25 cellular contexts compared by ENCODE assay signal in genomic region chr6:73691512-73691911, GRCh38. TPM values are rescaled to one million over a fixed set of nuclear protein-coding genes. Genes with fewer than 3 reads are reported as not detected.
DNase-seq lines count a peak whose midpoint lies in the region; ATAC-seq and TF ChIP-seq lines count a peak whose summit lies in the region.
"Had no signal": no experiment of that assay in that cellular context is flagged by ENCODE, and none has a peak within 500 bp of the region (broad histone marks: within the 10 kb centered on the region; RNA-seq: fewer than 3 reads in every experiment).

No MANE protein-coding gene starts in this region.

- H3K27ac ChIP-seq in PC-3 (ENCODE audit: low read length), result no peak overlapping the region
- H3K27ac ChIP-seq: Peyer's patch, SJSA1, stomach, tibial nerve had no signal

- H3K4me3 ChIP-seq in PC-3 (ENCODE audit: low read length) (no peak overlapping the region), fibroblast of pulmonary artery (replicated peaks; ENCODE audit: low read depth, low read length) (no peak overlapping the region)
- H3K4me3 ChIP-seq: GM12878, Peyer's patch, SJSA1, stomach, tibial nerve had no signal

- H2AFZ ChIP-seq in PC-3 (ENCODE audit: low read length), result no peak overlapping the region

- H3K4me1 ChIP-seq in PC-3 (ENCODE audit: insufficient read depth, low read length), result peaks cover 18% of the 10 kb centered on the region

- H3K36me3 Mint-ChIP-seq in type B pancreatic cell, result no peaks in the 10 kb centered on the region
- H3K36me3 Mint-ChIP-seq: CD8-positive, alpha-beta memory T cell had no signal

- H3K27me3 ChIP-seq in PC-3 (ENCODE audit: low read length), result no peaks in the 10 kb centered on the region
- H3K27me3 ChIP-seq: SJSA1, tibial nerve had no signal

- no peak overlapping the region for H3K27ac Mint-ChIP-seq in type B pancreatic cell

- H3K9me3 ChIP-seq in PC-3 (ENCODE audit: low read length), result no peaks in the 10 kb centered on the region
- H3K9me3 ChIP-seq: Peyer's patch, SJSA1, stomach, tibial nerve had no signal

- H4K20me1 ChIP-seq in PC-3 (ENCODE audit: low read length), result no peaks in the 10 kb centered on the region

- H3K27me3 Mint-ChIP-seq in type B pancreatic cell, result peaks cover 25% of the 10 kb centered on the region

- intact Hi-C loops in PC-3 (cut with micrococcal nuclease), result no loop called here

- no peak overlapping the region for H3K4me3 Mint-ChIP-seq in type B pancreatic cell

- no peak overlapping the region for H3K9ac ChIP-seq in PC-3 (ENCODE audit: low read length)

- H3K36me3 ChIP-seq in PC-3 (ENCODE audit: low read depth, low read length), result no peaks in the 10 kb centered on the region
- H3K36me3 ChIP-seq: Peyer's patch, SJSA1, stomach, tibial nerve had no signal

- no peak for ATAC-seq in PC-3
- no peak for ATAC-seq in left lobe of liver
- ATAC-seq in HG03095 (IDR thresholded peaks at IDR 0.05; ENCODE audit: unreplicated experiment), result no peak
- ATAC-seq: GM12878 had no signal

- DNase-seq in AG08396 (ENCODE audit: low spot score) (peak; percentile 25), EH (ENCODE audit: low read depth) (peak; percentile 35), PC-3 (peak; percentile 40), fibroblast of pulmonary artery (ENCODE audit: low read depth) (peak; percentile 23), NCI-H1436 (lab: John Stamatoyannopoulos, UW) (no peak), left lobe of liver (ENCODE audit: low spot score) (no peak), type B pancreatic cell (ENCODE audit: extremely low spot score, unreplicated experiment) (no peak)
- DNase-seq: activated naive CD4-positive, alpha-beta T cell treated with Interleukin-2 at 50 U/mL for 16 hours; aorta; CD8-positive, alpha-beta memory T cell; effector CD8-positive, alpha-beta T cell; foreskin melanocyte; hypothalamus; NCI-H1105 treated with DMSO at 0.1 percent for 48 hours; NCI-H2107; NCI-H510A; NK-92 treated with Interleukin-12 subunit alpha and Interleukin-12 subunit beta, amount 100 ng/mL, for 24 hours; Peyer's patch; stimulated activated CD4-positive, alpha-beta T cell treated with anti-CD3 and anti-CD28 coated beads, Interleukin-4, amount 100 ng/mL, for 1 hour; stomach; T-helper 2 cell had no signal

- H3K79me2 ChIP-seq in PC-3 (ENCODE audit: low read length), result peaks cover 2% of the 10 kb centered on the region

- no peaks in the 10 kb centered on the region for H3K9me3 Mint-ChIP-seq in type B pancreatic cell
- H3K9me3 Mint-ChIP-seq: CD8-positive, alpha-beta memory T cell had no signal

- no peak overlapping the region for H3K4me2 ChIP-seq in PC-3 (ENCODE audit: low read length)

- no peaks in the 10 kb centered on the region for H3K4me1 Mint-ChIP-seq in type B pancreatic cell (ENCODE audit: unreplicated experiment)

- CTCF ChIA-PET in PC-3 (lab: Charles Lee), result no interaction called here

- no peak for TF ChIP-seq CTCF in PC-3 (conservative IDR thresholded peaks at IDR 0.05; ENCODE audit: low read depth, low read length)
- no peak for TF ChIP-seq CTCF in fibroblast of pulmonary artery (IDR thresholded peaks at IDR 0.05; ENCODE audit: low read length, missing control alignments)
- TF ChIP-seq CTCF in type B pancreatic cell (conservative IDR thresholded peaks at IDR 0.05), result no peak

- POLR2A ChIA-PET in PC-3 (lab: Charles Lee; ENCODE audit: unreplicated experiment), result no interaction called here

- H3K9me2 ChIP-seq in PC-3 (replicated peaks; ENCODE audit: low read length), result no peaks in the 10 kb centered on the region

- peaks cover 5% of the 10 kb centered on the region for H3F3A ChIP-seq in PC-3 (ENCODE audit: low read length, unreplicated experiment)

- BruUV-seq in PC-3 (replicated peaks; lab: Mats Ljungman, UMichigan), result no TSS peak

RNA-seq across cellular contexts. Expression of gene CD109, which starts 4.5 kb away (rescaled TPM):
- 16.8 and 19.1 TPM in 2 replicates for total RNA-seq in PC-3 (2014; rRNA removed)
- 0.33 TPM for total RNA-seq in left lobe of liver
- 1.3 and 1.5 TPM in 2 replicates for total RNA-seq in type B pancreatic cell (ENCODE audit: low replicate concordance)

RNA-seq across cellular contexts. Expression of gene SLC17A5, which starts 37.7 kb away (rescaled TPM):
- total RNA-seq in PC-3 (2014; rRNA removed) (3.3 and 5.2 TPM in 2 replicates), left lobe of liver (10.0 TPM), type B pancreatic cell (ENCODE audit: low replicate concordance) (9.7 and 17.8 TPM in 2 replicates)

Comparison
In these comparisons a context has a peak if more than half of its experiments do, and no peak if none do; other contexts are left out.
1. DNase-seq: peak in AG08396 (single experiment), EH (single experiment), PC-3 (single experiment) and fibroblast of pulmonary artery (single experiment); none in NCI-H1436 (single experiment), left lobe of liver (single experiment) and type B pancreatic cell (single experiment).